1 cellular context compared by ENCODE assay signal in genomic region chr11:73976451-73977151, GRCh38.
TF ChIP-seq lines count a peak whose summit lies in the region.

No MANE protein-coding gene starts in this region.

TF ChIP-seq in HEK293, 187 proteins besides CTCF, POLR2A, EP300 and RAD21 (continued from another document):
- no peak for TF ChIP-seq KLF1 (tag by site-specific recombination; IDR thresholded peaks at IDR 0.05)
- TF ChIP-seq ZNF791 (tag by site-specific recombination; IDR thresholded peaks at IDR 0.05): no peak
- no peak for TF ChIP-seq ZNF501 (tag by site-specific recombination; IDR thresholded peaks at IDR 0.05)
- TF ChIP-seq ZNF560 (tag by site-specific recombination; IDR thresholded peaks at IDR 0.05; ENCODE audit: borderline replicate concordance): no peak
